ENCODE assay signal across 23 cellular contexts in the genomic region with DNA sequence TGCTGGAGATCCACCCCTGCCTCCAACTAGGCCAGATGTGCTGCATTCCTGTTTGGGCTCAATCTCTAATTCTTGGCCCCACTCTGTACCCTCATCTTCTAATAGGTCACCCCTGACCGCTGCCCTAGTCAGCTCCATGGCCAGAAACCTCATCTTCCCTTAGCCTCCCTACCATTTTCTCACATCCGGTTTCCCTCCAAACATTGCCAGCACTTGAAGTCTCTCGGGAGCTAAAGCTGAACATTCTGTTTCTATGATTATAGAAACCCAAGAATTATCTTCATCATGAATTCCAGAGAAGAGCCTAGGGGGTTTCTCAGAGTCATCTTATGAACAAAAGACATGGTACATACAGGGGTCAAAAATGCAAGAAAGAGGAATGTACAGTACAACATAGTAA.
DNase-seq lines count a peak whose midpoint lies in the region; ATAC-seq, FAIRE-seq and TF ChIP-seq lines count a peak whose summit lies in the region.
"Had no signal": no experiment of that assay in that cellular context is flagged by ENCODE, and none has a peak within 500 bp of the region (broad histone marks: within the 10 kb centered on the region; RNA-seq: fewer than 3 reads in every experiment).

No MANE protein-coding gene starts in this region.

- intact Hi-C loops in left ventricle myocardium superior (cut with micrococcal nuclease) = no loop called here

- no peak overlapping the region for H3K27ac ChIP-seq in astrocyte (ENCODE audit: low read depth, low read length)
- H3K27ac ChIP-seq in tibial nerve = peak overlapping the region in 1 of 4 donors; percentile 54
- H3K27ac ChIP-seq: BLaER1, KMS-11, Peyer's patch, SJSA1 had no signal

- H3K36me3 ChIP-seq in astrocyte (ENCODE audit: insufficient read depth, low read length) = no peaks in the 10 kb centered on the region
- H3K36me3 ChIP-seq in tibial nerve = no peaks in the 10 kb centered on the region
- H3K36me3 ChIP-seq: BLaER1, HAP-1, Peyer's patch, SJSA1 had no signal

- FAIRE-seq in astrocyte (lab: Jason Lieb, UNC) = peak; percentile 5
- FAIRE-seq: GM12891 had no signal

- TF ChIP-seq POLR2A in tibial nerve (IDR thresholded peaks at IDR 0.05) = no peak

- H3K27ac Mint-ChIP-seq in astrocyte (ENCODE audit: unreplicated experiment) = no peak overlapping the region
- H3K27ac Mint-ChIP-seq: CD4-positive, alpha-beta memory T cell; GM23338 had no signal

- H3K4me3 ChIP-seq in astrocyte (ENCODE audit: insufficient read depth, low read depth, low read length) (no peak overlapping the region), cardiac fibroblast (replicated peaks in 1 of 2; ENCODE audit: low read depth in 2 of 2, low read length in 2 of 2) (no peak overlapping the region), tibial nerve (no peak overlapping the region)
- H3K4me3 ChIP-seq: BLaER1, GM23338, HAP-1, Peyer's patch, SJSA1 had no signal

- TF ChIP-seq EP300 in tibial nerve (IDR thresholded peaks at IDR 0.05) = peak; percentile 20 to 23

- TF ChIP-seq CTCF in astrocyte (IDR thresholded peaks at IDR 0.05; ENCODE audit: insufficient read depth, low read depth, low read length) (no peak), cardiac fibroblast (IDR thresholded peaks at IDR 0.05; ENCODE audit: low read depth, low read length) (no peak), tibial nerve (IDR thresholded peaks at IDR 0.05) (no peak)

- no peaks in the 10 kb centered on the region for H3K4me1 Mint-ChIP-seq in astrocyte (ENCODE audit: low read depth, unreplicated experiment)
- H3K4me1 Mint-ChIP-seq: CD4-positive, alpha-beta memory T cell; GM23338 had no signal

- no peak overlapping the region for H3K4me2 ChIP-seq in astrocyte (ENCODE audit: low read length)
- H3K4me2 ChIP-seq: BLaER1, GM23338, KMS-11 had no signal

- H3K27me3 ChIP-seq in astrocyte (ENCODE audit: insufficient read depth, low read length) (no peaks in the 10 kb centered on the region), tibial nerve (no peaks in the 10 kb centered on the region)
- H3K27me3 ChIP-seq: Peyer's patch, SJSA1 had no signal

- H3K4me3 Mint-ChIP-seq in astrocyte (ENCODE audit: unreplicated experiment) = no peak overlapping the region
- H3K4me3 Mint-ChIP-seq: CD4-positive, alpha-beta memory T cell; GM23338 had no signal

- peaks cover 4% of the 10 kb centered on the region for H3K9me3 Mint-ChIP-seq in astrocyte (ENCODE audit: unreplicated experiment)
- H3K9me3 Mint-ChIP-seq: GM23338 had no signal

- DNase-seq in astrocyte (ENCODE audit: low read depth) (no peak), cardiac fibroblast (ENCODE audit: low read depth in 2 of 2) (peak; percentile 77 to 83), left ventricle myocardium superior (no peak), tibial nerve (ENCODE audit: low spot score in 2 of 2) (peak in 1 of 2 donors; percentile 8), pons (ENCODE audit: low spot score) (no peak)
- no peak for DNase-seq in activated CD4-positive, alpha-beta T cell treated with anti-CD3 and anti-CD28 coated beads for 1 hour
- DNase-seq: ACHN; Caco-2; CD4-positive, alpha-beta memory T cell; DMS 273 treated with DMSO at 0.1 percent for 48 hours; NCI-H1694; NCI-H2081; NCI-H2171; NCI-H345; NCI-H524 treated with DMSO at 0.1 percent for 48 hours; Peyer's patch had no signal

- WGBS in tibial nerve, 2 donors = 72 to 76% methylated on average over 3 of the region's 3 CpGs

- no peak overlapping the region for H2AFZ ChIP-seq in astrocyte (ENCODE audit: low read depth, low read length)
- H2AFZ ChIP-seq: GM23338 had no signal

- ATAC-seq in left ventricle myocardium superior = peak; percentile 48
- ATAC-seq in GM18909 (IDR thresholded peaks at IDR 0.05; ENCODE audit: poor library complexity, unreplicated experiment) = no peak
- ATAC-seq: GM23338 had no signal

- H3K9me3 ChIP-seq in astrocyte (ENCODE audit: insufficient read depth, low read depth, low read length) (no peaks in the 10 kb centered on the region), tibial nerve (no peaks in the 10 kb centered on the region)
- H3K9me3 ChIP-seq: BLaER1, Caco-2, HAP-1, Peyer's patch, SJSA1 had no signal

- peaks cover 15% of the 10 kb centered on the region for H3K4me1 ChIP-seq in astrocyte (ENCODE audit: insufficient read depth, low read length)
- H3K4me1 ChIP-seq in tibial nerve = no peaks in the 10 kb centered on the region
- H3K4me1 ChIP-seq: BLaER1, Caco-2, HAP-1, Peyer's patch, SJSA1 had no signal

- no peaks in the 10 kb centered on the region for H3K27me3 Mint-ChIP-seq in astrocyte (ENCODE audit: low read depth, unreplicated experiment)
- H3K27me3 Mint-ChIP-seq: CD4-positive, alpha-beta memory T cell had no signal

- H4K20me1 ChIP-seq in astrocyte (ENCODE audit: insufficient read depth, low read length) = no peaks in the 10 kb centered on the region
- H4K20me1 ChIP-seq: BLaER1 had no signal

- H3K79me2 ChIP-seq in astrocyte (ENCODE audit: insufficient read depth, low read length) = no peaks in the 10 kb centered on the region

- H3K9ac ChIP-seq in astrocyte (ENCODE audit: low read length) = no peak overlapping the region
- H3K9ac ChIP-seq: BLaER1, KMS-11 had no signal

- H3K36me3 Mint-ChIP-seq in astrocyte (ENCODE audit: low read depth, unreplicated experiment) = no peaks in the 10 kb centered on the region
- H3K36me3 Mint-ChIP-seq: CD4-positive, alpha-beta memory T cell had no signal

Comparison
In these comparisons a context has a peak if more than half of its experiments do, and no peak if none do; other contexts are left out.
1. DNase-seq: peak in cardiac fibroblast (2 of 2); none in astrocyte (single experiment), left ventricle myocardium superior (single experiment), pons (single experiment) and activated CD4-positive, alpha-beta T cell treated with anti-CD3 and anti-CD28 coated beads for 1 hour (single experiment).